Comparison of ENCODE assay signal across 9 cellular contexts in the genomic region with DNA sequence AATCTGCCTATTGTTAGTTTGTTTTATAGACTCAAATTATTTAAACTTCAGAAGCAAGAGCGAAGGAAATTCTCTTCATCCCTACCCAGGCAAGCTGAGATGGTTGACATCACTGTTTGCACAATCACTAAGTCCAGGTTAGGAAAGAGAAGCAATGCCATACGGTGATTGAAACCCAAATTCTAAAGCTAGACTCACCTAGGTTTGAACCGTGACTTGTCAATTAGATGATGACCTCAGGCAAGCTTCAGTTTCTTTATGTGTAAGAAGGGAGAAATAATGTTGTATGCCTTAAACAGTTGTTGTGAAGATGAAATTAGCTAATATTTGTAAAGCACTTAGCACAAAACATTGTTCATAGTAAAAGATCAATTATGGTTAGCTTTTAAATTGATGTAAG.
DNase-seq lines count a peak whose midpoint lies in the region; ATAC-seq and TF ChIP-seq lines count a peak whose summit lies in the region.
"Had no signal": no experiment of that assay in that cellular context is flagged by ENCODE, and none has a peak within 500 bp of the region (broad histone marks: within the 10 kb centered on the region; RNA-seq: fewer than 3 reads in every experiment).

No MANE protein-coding gene starts in this region.

- TF ChIP-seq CTCF in activated B cell treated with CpG ODN at 0.5 μM for 24 hours (IDR thresholded peaks at IDR 0.05), result no peak
- TF ChIP-seq CTCF in lower lobe of right lung (IDR thresholded peaks at IDR 0.05), result no peak
- no peak for TF ChIP-seq CTCF in mucosa of descending colon (IDR thresholded peaks at IDR 0.05)

- peak overlapping the region; percentile 73 for H3K9ac ChIP-seq in BLaER1

- H3K4me3 ChIP-seq in BLaER1, result peak overlapping the region; percentile 34; the same call in 1 of the 2 replicates
- no peak overlapping the region for H3K4me3 ChIP-seq in lower lobe of right lung
- no peak overlapping the region for H3K4me3 ChIP-seq in mucosa of descending colon

- H3K9me3 ChIP-seq in BLaER1, result peaks cover 27% of the 10 kb centered on the region
- no peaks in the 10 kb centered on the region for H3K9me3 ChIP-seq in lower lobe of right lung
- no peaks in the 10 kb centered on the region for H3K9me3 ChIP-seq in mucosa of descending colon
- H3K9me3 ChIP-seq: neutrophil had no signal

- H3K27ac ChIP-seq in BLaER1 (peak overlapping the region; percentile 88), lower lobe of right lung (no peak overlapping the region)
- H3K27ac ChIP-seq: neutrophil had no signal

- peaks cover 60% of the 10 kb centered on the region for H3K4me1 Mint-ChIP-seq in activated B cell treated with CpG ODN at 0.5 μM for 24 hours

- peaks cover 73% of the 10 kb centered on the region for H3K4me1 ChIP-seq in BLaER1
- peaks cover 8% of the 10 kb centered on the region for H3K4me1 ChIP-seq in lower lobe of right lung
- no peaks in the 10 kb centered on the region for H3K4me1 ChIP-seq in mucosa of descending colon (ENCODE audit: low read depth)

- H3K36me3 Mint-ChIP-seq in activated B cell treated with CpG ODN at 0.5 μM for 24 hours (ENCODE audit: low read depth), result peaks cover 4% of the 10 kb centered on the region

- CTCF ChIA-PET in activated B cell treated with CpG ODN at 0.5 μM for 24 hours (lab: Charles Lee), result no interaction called here

- DNase-seq in activated B cell treated with CpG ODN at 0.5 μM for 24 hours (no peak), UCSD-AML1 (lab: John Stamatoyannopoulos, UW; ENCODE audit: unreplicated experiment) (no peak), lower lobe of right lung (no peak), NCI-H2081 (lab: John Stamatoyannopoulos, UW) (no peak), mucosa of descending colon (no peak)

- peak overlapping the region; percentile 25 for H3K4me3 Mint-ChIP-seq in activated B cell treated with CpG ODN at 0.5 μM for 24 hours

- peak overlapping the region; percentile 88 for H3K4me2 ChIP-seq in BLaER1

- H3K9me3 Mint-ChIP-seq in activated B cell treated with CpG ODN at 0.5 μM for 24 hours, result no peaks in the 10 kb centered on the region

- H3K36me3 ChIP-seq in BLaER1 (peaks cover 8% of the 10 kb centered on the region; the same call in 1 of the 2 replicates), lower lobe of right lung (no peaks in the 10 kb centered on the region), mucosa of descending colon (ENCODE audit: low read depth) (no peaks in the 10 kb centered on the region)
- H3K36me3 ChIP-seq: neutrophil had no signal

- H3K27me3 Mint-ChIP-seq in activated B cell treated with CpG ODN at 0.5 μM for 24 hours, result no peaks in the 10 kb centered on the region

- H3K27me3 ChIP-seq in BLaER1 (no peaks in the 10 kb centered on the region), lower lobe of right lung (ENCODE audit: low read depth) (no peaks in the 10 kb centered on the region)

- ATAC-seq in GM18858 (IDR thresholded peaks at IDR 0.05; ENCODE audit: unreplicated experiment), result peak; percentile 71
- peak; percentile 68 for ATAC-seq in HG02852 (IDR thresholded peaks at IDR 0.05; ENCODE audit: unreplicated experiment)
- no peak for ATAC-seq in activated B cell treated with CpG ODN at 0.5 μM for 24 hours (ENCODE audit: low read depth)
- no peak for ATAC-seq in lower lobe of right lung
- ATAC-seq in mucosa of descending colon, result no peak

- POLR2A ChIA-PET in activated B cell treated with CpG ODN at 0.5 μM for 24 hours (lab: Charles Lee), result interaction anchor here (0.6 to 4.0 kb wide), 9 partner anchors 12 to 580 kb away, joined by 3 to 28 read pairs (median 5); partner anchors contain the start of gene MAP3K1

- H3K27ac Mint-ChIP-seq in activated B cell treated with CpG ODN at 0.5 μM for 24 hours, result peak overlapping the region; percentile 89

- intact Hi-C loops in activated B cell treated with CpG ODN at 0.5 μM for 24 hours (cut with micrococcal nuclease), result loop anchor here (1.0 to 5.0 kb wide), 6 partner anchors 11 to 487 kb away; no protein-coding TSS in a partner anchor
- intact Hi-C loops in lower lobe of right lung (cut with DNase I), result no loop called here
- intact Hi-C loops in mucosa of descending colon (cut with DNase I, micrococcal nuclease), result no loop called here

- H4K20me1 ChIP-seq in BLaER1, result no peaks in the 10 kb centered on the region

Comparison
In these comparisons a context has a peak if more than half of its experiments do, and no peak if none do; other contexts are left out.
1. ATAC-seq: peak in GM18858 (single experiment) and HG02852 (single experiment); none in activated B cell treated with CpG ODN at 0.5 μM for 24 hours (single experiment), lower lobe of right lung (0 of 2) and mucosa of descending colon (single experiment).